ENCODE assay signal across 22 cellular contexts in the genomic region with DNA sequence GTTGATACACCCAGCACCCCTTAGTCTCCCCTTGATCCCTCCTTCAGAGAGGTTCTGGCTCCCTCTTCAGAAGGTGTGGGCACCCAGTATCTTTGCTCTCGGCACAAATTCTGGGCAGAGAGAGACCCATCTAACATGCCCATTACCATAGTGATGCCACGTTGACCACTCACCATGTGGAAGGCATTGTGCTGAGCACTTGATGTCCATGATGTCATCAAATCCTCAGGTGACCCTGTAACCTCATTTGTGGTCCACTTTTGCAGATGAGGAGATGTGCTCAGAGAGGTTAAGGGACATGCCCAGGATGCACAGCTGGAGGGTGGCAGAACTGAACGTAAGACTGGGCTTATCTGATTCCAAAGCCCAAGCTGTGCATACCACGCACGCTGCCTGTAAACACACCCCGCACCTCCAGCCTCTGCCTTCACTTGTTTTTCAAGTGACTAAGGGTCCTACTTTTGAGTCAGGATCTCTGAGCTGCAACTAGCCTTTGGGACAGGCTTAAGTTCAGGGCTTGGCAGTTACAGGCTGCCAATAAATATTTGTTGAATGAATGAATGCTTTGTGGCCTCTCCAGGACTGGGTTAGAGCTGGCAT. TPM values are rescaled to one million over a fixed set of nuclear protein-coding genes. Genes with fewer than 3 reads are reported as not detected.
DNase-seq lines count a peak whose midpoint lies in the region; ATAC-seq and TF ChIP-seq lines count a peak whose summit lies in the region.
"Had no signal": no experiment of that assay in that cellular context is flagged by ENCODE, and none has a peak within 500 bp of the region (broad histone marks: within the 10 kb centered on the region; RNA-seq: fewer than 3 reads in every experiment).

No MANE protein-coding gene starts in this region.

- H3K79me2 ChIP-seq in GM23248 (ENCODE audit: insufficient read depth) (no peaks in the 10 kb centered on the region), osteoblast (ENCODE audit: insufficient read depth, low read length) (no peaks in the 10 kb centered on the region)

- H2AFZ ChIP-seq in GM23248 (no peak overlapping the region), osteoblast (ENCODE audit: low read length) (no peak overlapping the region)

- H4K20me1 ChIP-seq in GM23248 (ENCODE audit: insufficient read depth): no peaks in the 10 kb centered on the region
- H4K20me1 ChIP-seq in osteoblast (ENCODE audit: insufficient read depth, low read length): no peaks in the 10 kb centered on the region

- H3F3A ChIP-seq in GM23248 (ENCODE audit: insufficient read depth): no peaks in the 10 kb centered on the region

- H3K27me3 ChIP-seq in GM23248 (replicated peaks; ENCODE audit: insufficient read depth) (no peaks in the 10 kb centered on the region), osteoblast (ENCODE audit: insufficient read depth, low read length) (no peaks in the 10 kb centered on the region)
- H3K27me3 ChIP-seq: spleen had no signal

- in situ Hi-C loops in GM23248 (cut with MboI) (no loop called here), GM13977 (cut with MboI; ENCODE audit: low pct_unique_long_range_greater_than_20kb, low sequenced_read_pairs, unreplicated experiment) (no loop called here)

- H3K4me2 ChIP-seq in GM23248 (ENCODE audit: unreplicated experiment) (no peak overlapping the region), osteoblast (ENCODE audit: insufficient read depth, low read length) (peak overlapping the region; percentile 16)

- H3K4me3 ChIP-seq in GM23248 (no peak overlapping the region), osteoblast (ENCODE audit: insufficient read depth, low read length) (no peak overlapping the region)
- H3K4me3 ChIP-seq: psoas muscle, spleen had no signal

- TF ChIP-seq CTCF in osteoblast (IDR thresholded peaks at IDR 0.05; ENCODE audit: extremely low read depth, low read depth, low read length) (no peak), GM13977 (IDR thresholded peaks at IDR 0.05; ENCODE audit: extremely low read depth, insufficient read depth, missing control alignments) (no peak)

- no peak overlapping the region for H3K27ac ChIP-seq in GM23248
- H3K27ac ChIP-seq in osteoblast (ENCODE audit: low read depth, low read length): no peak overlapping the region
- H3K27ac ChIP-seq: psoas muscle, spleen, VCaP had no signal

- ATAC-seq in GM21360 (IDR thresholded peaks at IDR 0.05; ENCODE audit: unreplicated experiment): no peak
- ATAC-seq: activated naive CD4-positive, alpha-beta T cell treated with anti-CD3 and anti-CD28 coated beads, Interleukin-2, amount 50 U/mL, for 72 hours; left colon; psoas muscle; T-cell had no signal

- no peaks in the 10 kb centered on the region for H3K9me2 ChIP-seq in GM23248 (ENCODE audit: insufficient read depth)

- WGBS in GM23248 (ENCODE audit: low coverage in 1 of 2, low lambda C conversion rate in 2 of 2, missing lambda C conversion rate in 2 of 2), 2 experiments: 62% methylated on average over 6 of the region's 6 CpGs

- DNase-seq in 8988T (peak; percentile 1), GM23248 (peak; percentile 66), ecto neural progenitor cell (ENCODE audit: low spot score) (peak; percentile 25), osteoblast (ENCODE audit: insufficient read length, low spot score, missing footprints) (peak; percentile 95), GM13977 (ENCODE audit: low spot score) (no peak), HUDEP-2 (lab: John Stamatoyannopoulos, UW; ENCODE audit: unreplicated experiment in 76 of 76) (no peak), DMS79 treated with DMSO at 0.1 percent for 48 hours (lab: John Stamatoyannopoulos, UW) (no peak)
- DNase-seq: activated CD4-positive, alpha-beta T cell treated with anti-CD3 and anti-CD28 coated beads, Interleukin-2, amount 50 U/mL, for 48 hours; DND-41; left colon; midbrain; NCI-H1417 treated with DMSO at 0.1 percent for 48 hours; NCI-H2171 treated with DMSO at 0.1 percent for 48 hours; NCI-H69; psoas muscle; SHP77 treated with DMSO at 0.1 percent for 48 hours; stimulated activated CD4-positive, alpha-beta T cell treated with anti-CD3 and anti-CD28 coated beads, Interleukin-4, amount 100 ng/mL, for 4 hours had no signal

- no peaks in the 10 kb centered on the region for H3K36me3 ChIP-seq in GM23248 (ENCODE audit: low read depth)
- no peaks in the 10 kb centered on the region for H3K36me3 ChIP-seq in osteoblast (ENCODE audit: insufficient read depth, low read length)
- H3K36me3 ChIP-seq: spleen had no signal

- H3K9me3 ChIP-seq in GM23248 (ENCODE audit: low read depth) (no peaks in the 10 kb centered on the region), osteoblast (ENCODE audit: low read depth, low read length) (no peaks in the 10 kb centered on the region)

- no peak overlapping the region for H3K9ac ChIP-seq in GM23248

- H3K4me1 ChIP-seq in GM23248 (ENCODE audit: insufficient read depth): peaks cover 11% of the 10 kb centered on the region
- H3K4me1 ChIP-seq in osteoblast (ENCODE audit: insufficient read depth, low read length): peaks cover 13% of the 10 kb centered on the region

RNA-seq across cellular contexts. Expression of a gene that starts 55.2 kb away (rescaled TPM):
- 3.2 and 5.9 TPM in 2 replicates for total RNA-seq in GM23248 (2014; rRNA removed; shearing (Covaris generic))
- 5.2 and 5.7 TPM in 2 replicates for polyA plus RNA-seq in GM23248 (2016; fragmentation: Nextera tagmentation; extraction: Ambion mirVana)
- total RNA-seq in osteoblast: 4.0 and 11.5 TPM in 2 replicates
- total RNA-seq: activated naive CD4-positive, alpha-beta T cell treated with anti-CD3 and anti-CD28 coated beads, Interleukin-2, amount 50 U/mL, for 72 hours had no signal

Comparison
In these comparisons a context has a peak if more than half of its experiments do, and no peak if none do; other contexts are left out.
1. DNase-seq: peak in 8988T (single experiment), GM23248 (single experiment), ecto neural progenitor cell (single experiment) and osteoblast (single experiment); none in GM13977 (single experiment), HUDEP-2 (0 of 76) and DMS79 treated with DMSO at 0.1 percent for 48 hours (single experiment).